Comparison of ENCODE assay signal across 13 cellular contexts in the genomic region with DNA sequence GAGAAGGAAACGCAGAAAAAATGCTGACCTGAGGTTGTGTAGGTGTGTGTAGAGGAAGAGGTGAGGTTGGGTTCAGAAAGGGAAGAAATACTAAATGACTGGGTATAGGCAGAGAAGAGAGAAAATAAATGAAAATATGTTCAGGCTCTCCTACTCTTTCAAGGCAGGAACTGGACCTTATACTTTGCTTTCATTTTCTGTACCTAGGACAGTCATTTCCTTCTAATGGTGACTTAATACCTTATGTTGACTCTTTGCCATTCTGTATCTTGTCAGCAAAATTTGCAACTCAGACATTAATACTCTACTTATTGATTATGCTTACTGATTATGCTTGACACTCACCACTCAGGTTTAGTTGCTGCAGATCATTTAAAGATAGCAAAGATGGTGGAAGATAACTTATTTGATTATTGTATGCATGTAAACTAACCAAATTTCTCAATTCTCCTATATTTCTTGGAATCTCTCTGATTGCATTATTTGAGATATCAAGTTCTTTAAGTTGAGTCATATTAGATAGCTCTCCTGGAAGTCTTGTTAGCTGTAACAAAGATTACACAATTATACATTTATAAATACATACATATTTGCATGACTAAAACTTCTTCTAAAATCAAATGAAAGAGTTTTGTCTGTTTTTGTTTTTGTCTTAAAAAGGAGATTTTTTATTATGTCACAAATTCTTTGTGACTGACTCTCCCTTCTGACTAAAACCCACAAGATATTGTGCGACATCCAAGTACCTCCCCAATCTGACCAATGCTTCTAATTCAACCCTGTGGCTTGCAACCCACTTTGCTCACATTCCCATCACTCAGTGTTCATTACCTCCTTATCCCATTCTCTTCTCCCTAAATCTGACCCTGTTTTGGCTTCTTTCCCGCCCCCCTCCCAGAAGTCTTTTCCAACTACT. TPM values are rescaled to one million over a fixed set of nuclear protein-coding genes. Genes with fewer than 3 reads are reported as not detected.
DNase-seq lines count a peak whose midpoint lies in the region; ATAC-seq and TF ChIP-seq lines count a peak whose summit lies in the region.
"Had no signal": no experiment of that assay in that cellular context is flagged by ENCODE, and none has a peak within 500 bp of the region (broad histone marks: within the 10 kb centered on the region; RNA-seq: fewer than 3 reads in every experiment).

No MANE protein-coding gene starts in this region.

- 96% methylated on average over 3 of the region's 3 CpGs for WGBS in heart right ventricle, 2 donors

- ATAC-seq in GM18519 (IDR thresholded peaks at IDR 0.05; ENCODE audit: low FRiP score, unreplicated experiment), result peak; percentile 67
- ATAC-seq in HG02623 (IDR thresholded peaks at IDR 0.05; ENCODE audit: unreplicated experiment), result peak; percentile 71
- no peak for ATAC-seq in activated naive CD8-positive, alpha-beta T cell treated with anti-CD3 and anti-CD28 coated beads, Interleukin-2, amount 50 U/mL, for 24 hours
- ATAC-seq in heart right ventricle, result no peak

- peak; percentile 85 for DNase-seq in OCI-M1 (lab: John Stamatoyannopoulos, UW)
- DNase-seq in myocyte (ENCODE audit: low read depth), result peak; percentile 84
- DNase-seq in activated naive CD8-positive, alpha-beta T cell treated with anti-CD3 and anti-CD28 coated beads, Interleukin-2, amount 50 U/mL, for 24 hours, result no peak
- no peak for DNase-seq in heart right ventricle
- no peak for DNase-seq in SIG-M5 (lab: John Stamatoyannopoulos, UW)
- DNase-seq in SW480 (ENCODE audit: low spot score), result no peak
- DNase-seq: activated T-cell treated with anti-CD3 and anti-CD28 coated beads, Interleukin-2, amount 50 U/mL, for 48 hours; KBM-7; ovary; RPMI8226; stimulated activated naive B cell treated with anti-CD40 and anti-IgM and Interleukin-4, amounts not matched to agents 10 μg/mL and 1 μg/mL and 100 μg/mL, for 72 hours had no signal

- no peak overlapping the region for H3K27ac Mint-ChIP-seq in activated naive CD8-positive, alpha-beta T cell treated with anti-CD3 and anti-CD28 coated beads, Interleukin-2, amount 50 U/mL, for 24 hours
- H3K27ac Mint-ChIP-seq: stimulated activated naive B cell treated with anti-CD40 and anti-IgM and Interleukin-4, amounts not matched to agents 10 μg/mL and 1 μg/mL and 100 μg/mL, for 72 hours had no signal

- H3K27me3 ChIP-seq in heart right ventricle, result no peaks in the 10 kb centered on the region
- H3K27me3 ChIP-seq: ovary had no signal

- no peaks in the 10 kb centered on the region for H3K36me3 ChIP-seq in heart right ventricle
- H3K36me3 ChIP-seq: ovary had no signal

- no peaks in the 10 kb centered on the region for H3K9me3 Mint-ChIP-seq in activated naive CD8-positive, alpha-beta T cell treated with anti-CD3 and anti-CD28 coated beads, Interleukin-2, amount 50 U/mL, for 24 hours
- H3K9me3 Mint-ChIP-seq: stimulated activated naive B cell treated with anti-CD40 and anti-IgM and Interleukin-4, amounts not matched to agents 10 μg/mL and 1 μg/mL and 100 μg/mL, for 72 hours had no signal

- no peaks in the 10 kb centered on the region for H3K9me3 ChIP-seq in heart right ventricle
- H3K9me3 ChIP-seq: ovary had no signal

- no peak for TF ChIP-seq CTCF in heart right ventricle (IDR thresholded peaks at IDR 0.05)

- no peak overlapping the region for H3K4me3 ChIP-seq in heart right ventricle
- H3K4me3 ChIP-seq: ovary had no signal

- no peak overlapping the region for H3K27ac ChIP-seq in heart right ventricle
- H3K27ac ChIP-seq: ovary had no signal

- H3K4me1 Mint-ChIP-seq in activated naive CD8-positive, alpha-beta T cell treated with anti-CD3 and anti-CD28 coated beads, Interleukin-2, amount 50 U/mL, for 24 hours, result no peaks in the 10 kb centered on the region
- H3K4me1 Mint-ChIP-seq: stimulated activated naive B cell treated with anti-CD40 and anti-IgM and Interleukin-4, amounts not matched to agents 10 μg/mL and 1 μg/mL and 100 μg/mL, for 72 hours had no signal

- H3K27me3 Mint-ChIP-seq in activated naive CD8-positive, alpha-beta T cell treated with anti-CD3 and anti-CD28 coated beads, Interleukin-2, amount 50 U/mL, for 24 hours, result peaks cover 11% of the 10 kb centered on the region

- intact Hi-C loops in heart right ventricle (cut with DNase I), result no loop called here

- H3K4me3 Mint-ChIP-seq in activated naive CD8-positive, alpha-beta T cell treated with anti-CD3 and anti-CD28 coated beads, Interleukin-2, amount 50 U/mL, for 24 hours, result no peak overlapping the region
- H3K4me3 Mint-ChIP-seq: stimulated activated naive B cell treated with anti-CD40 and anti-IgM and Interleukin-4, amounts not matched to agents 10 μg/mL and 1 μg/mL and 100 μg/mL, for 72 hours had no signal

- H3K36me3 Mint-ChIP-seq in activated naive CD8-positive, alpha-beta T cell treated with anti-CD3 and anti-CD28 coated beads, Interleukin-2, amount 50 U/mL, for 24 hours (ENCODE audit: low read depth), result no peaks in the 10 kb centered on the region
- H3K36me3 Mint-ChIP-seq: stimulated activated naive B cell treated with anti-CD40 and anti-IgM and Interleukin-4, amounts not matched to agents 10 μg/mL and 1 μg/mL and 100 μg/mL, for 72 hours had no signal

- no peaks in the 10 kb centered on the region for H3K4me1 ChIP-seq in heart right ventricle

RNA-seq across cellular contexts. Expression of a gene that starts 20.0 kb away (rescaled TPM):
- total RNA-seq in myocyte (0.26 and 0.29 TPM in 2 replicates), heart right ventricle (under 1 TPM in 4 of 10 donors, not detected in 6; 0.08 to 0.18 (median 0.12) TPM)
- polyA plus RNA-seq in myocyte (2012), result 0.26 TPM
- polyA plus RNA-seq in heart right ventricle, result not detected

RNA-seq across cellular contexts. Expression of a gene that starts 24.6 kb away (rescaled TPM):
- 75.6 and 124 TPM in 2 replicates for total RNA-seq in myocyte
- 36.2 TPM for polyA plus RNA-seq in myocyte (2012)
- total RNA-seq in heart right ventricle, result 10 to 100 TPM; 20.3 to 45.5 (median 27.0) TPM
- polyA plus RNA-seq in heart right ventricle, result 10 to 100 TPM in 1 of 2 donors, 1 to 10 TPM in 1; 5.8 to 22.1 TPM

Comparison
In these comparisons a context has a peak if more than half of its experiments do, and no peak if none do; other contexts are left out.
1. ATAC-seq: peak in GM18519 (single experiment) and HG02623 (single experiment); none in activated naive CD8-positive, alpha-beta T cell treated with anti-CD3 and anti-CD28 coated beads, Interleukin-2, amount 50 U/mL, for 24 hours (single experiment) and heart right ventricle (0 of 8).
2. DNase-seq: peak in OCI-M1 (single experiment) and myocyte (single experiment); none in activated naive CD8-positive, alpha-beta T cell treated with anti-CD3 and anti-CD28 coated beads, Interleukin-2, amount 50 U/mL, for 24 hours (single experiment), heart right ventricle (0 of 2), SIG-M5 (single experiment) and SW480 (single experiment).